Comparison of ENCODE assay signal across 24 cellular contexts in genomic region chr17:77553459-77554066, GRCh38.
"Had no signal": no experiment of that assay in that cellular context is flagged by ENCODE, and none has a peak within 500 bp of the region (broad histone marks: within the 10 kb centered on the region; RNA-seq: fewer than 3 reads in every experiment).

No MANE protein-coding gene starts in this region.

- H3K9ac ChIP-seq: parathyroid adenoma had no signal

- H3K79me2 ChIP-seq: parathyroid adenoma had no signal

- ATAC-seq: effector memory CD8-positive, alpha-beta T cell; left colon; lower lobe of right lung; natural killer cell had no signal

- H3K36me3 ChIP-seq: esophagus squamous epithelium, left ventricle myocardium inferior, lower lobe of right lung, right lobe of liver, thoracic aorta, tibial nerve, upper lobe of left lung, uterus had no signal

- H3K27ac ChIP-seq: esophagus squamous epithelium, left ventricle myocardium inferior, lower lobe of right lung, parathyroid adenoma, right lobe of liver, thoracic aorta, tibial nerve, upper lobe of left lung, uterus had no signal

- H3K9me3 Mint-ChIP-seq: effector memory CD8-positive, alpha-beta T cell; immature natural killer cell; natural killer cell; stimulated activated naive B cell treated with anti-CD40 and anti-IgM and Interleukin-4, amounts not matched to agents 10 μg/mL and 1 μg/mL and 100 μg/mL, for 72 hours; stimulated activated naive CD8-positive, alpha-beta T cell treated with anti-CD3 and anti-CD28 coated beads, Interleukin-15, Interleukin-2, amounts not matched to agents 100 ng/mL and 50 ng/mL, for 24 hours had no signal

- H3K4me1 Mint-ChIP-seq: natural killer cell had no signal

- H3K4me3 Mint-ChIP-seq: effector memory CD8-positive, alpha-beta T cell; immature natural killer cell; natural killer cell; stimulated activated naive B cell treated with anti-CD40 and anti-IgM and Interleukin-4, amounts not matched to agents 10 μg/mL and 1 μg/mL and 100 μg/mL, for 72 hours; stimulated activated naive CD8-positive, alpha-beta T cell treated with anti-CD3 and anti-CD28 coated beads, Interleukin-15, Interleukin-2, amounts not matched to agents 100 ng/mL and 50 ng/mL, for 24 hours had no signal

- H3K9me3 ChIP-seq: esophagus squamous epithelium, left ventricle myocardium inferior, lower lobe of right lung, right lobe of liver, thoracic aorta, tibial nerve, upper lobe of left lung, uterus had no signal

- H3K36me3 Mint-ChIP-seq: immature natural killer cell; natural killer cell; stimulated activated naive B cell treated with anti-CD40 and anti-IgM and Interleukin-4, amounts not matched to agents 10 μg/mL and 1 μg/mL and 100 μg/mL, for 72 hours had no signal

- DNase-seq: cortex of kidney; effector memory CD8-positive, alpha-beta T cell; erythroblast; esophagus squamous epithelium; hypothalamus; immature natural killer cell; islet precursor cell; kidney glomerular epithelial cell; left colon; left ventricle myocardium inferior; lower lobe of right lung; natural killer cell; right lobe of liver; small intestine; stimulated activated CD4-positive, alpha-beta T cell treated with anti-CD3 and anti-CD28 coated beads, Interleukin-15, amount 100 ng/mL, for 24 hours; stimulated activated CD4-positive, alpha-beta T cell treated with anti-CD3 and anti-CD28 coated beads, Interleukin-2, amount 100 ng/mL, for 48 hours; stimulated activated naive B cell treated with anti-CD40 and anti-IgM and Interleukin-4, amounts not matched to agents 10 μg/mL and 1 μg/mL and 100 μg/mL, for 72 hours; upper lobe of left lung; uterus had no signal

- H3K27me3 ChIP-seq: right lobe of liver, upper lobe of left lung, uterus had no signal

- H3K27ac Mint-ChIP-seq: effector memory CD8-positive, alpha-beta T cell; immature natural killer cell; natural killer cell; progenitor cell of endocrine pancreas; stimulated activated naive CD8-positive, alpha-beta T cell treated with anti-CD3 and anti-CD28 coated beads, Interleukin-15, Interleukin-2, amounts not matched to agents 100 ng/mL and 50 ng/mL, for 24 hours had no signal

- H3K4me3 ChIP-seq: esophagus squamous epithelium, left ventricle myocardium inferior, lower lobe of right lung, right lobe of liver, thoracic aorta, tibial nerve, upper lobe of left lung, uterus had no signal

- H3K4me1 ChIP-seq: lower lobe of right lung, right lobe of liver, uterus had no signal

- H2AFZ ChIP-seq: parathyroid adenoma had no signal
